ENCODE assay signal across 23 cellular contexts in the genomic region with DNA sequence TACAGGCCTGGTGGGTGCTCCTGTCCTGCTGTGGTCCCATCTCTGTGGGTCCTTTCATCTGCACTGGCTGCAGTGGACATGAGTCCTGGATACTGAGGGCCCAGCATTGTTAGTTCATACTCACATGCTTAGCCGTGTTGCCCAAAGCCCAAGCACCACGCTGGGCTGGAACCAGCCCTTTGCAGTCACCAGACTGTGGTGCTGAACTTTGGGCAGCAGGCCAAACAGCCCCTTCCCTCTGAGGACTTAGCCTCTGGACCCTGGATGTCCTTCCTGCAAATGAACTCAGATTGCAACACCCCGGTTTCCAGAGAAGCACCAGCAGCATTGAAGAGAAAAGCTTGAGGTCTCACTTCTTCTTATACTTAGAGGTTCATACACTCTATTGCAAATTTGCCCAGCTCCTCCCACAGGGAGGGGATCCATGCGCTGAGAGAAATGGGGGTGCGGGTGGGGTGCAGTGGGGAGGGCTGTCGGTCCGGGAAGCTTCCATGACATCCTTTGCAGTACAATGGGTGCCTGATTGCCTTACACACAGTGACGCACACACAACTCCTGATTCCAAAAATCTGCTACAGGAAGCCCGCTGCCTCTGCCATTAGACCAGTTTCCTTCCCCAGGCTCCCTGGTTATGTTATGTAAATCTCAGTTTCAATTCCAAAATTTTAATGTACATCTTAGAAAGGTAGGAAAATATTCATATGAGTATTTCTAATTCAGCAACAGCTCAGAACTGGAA.
DNase-seq lines count a peak whose midpoint lies in the region; TF ChIP-seq lines count a peak whose summit lies in the region.
"Had no signal": no experiment of that assay in that cellular context is flagged by ENCODE, and none has a peak within 500 bp of the region (broad histone marks: within the 10 kb centered on the region; RNA-seq: fewer than 3 reads in every experiment).

No MANE protein-coding gene starts in this region.

- no TSS peak for BruUV-seq in mammary epithelial cell (replicated peaks; lab: Mats Ljungman, UMichigan)

- H3K4me3 ChIP-seq in hepatocyte (no peak overlapping the region), mammary epithelial cell (replicated peaks in 1 of 3; ENCODE audit: insufficient read depth in 1 of 3, low read depth in 2 of 3, low read length in 3 of 3) (no peak overlapping the region)
- H3K4me3 ChIP-seq: Peyer's patch, SJSA1 had no signal

- WGBS in hepatocyte (ENCODE audit: low lambda C conversion rate, missing lambda C conversion rate): 90% methylated on average over 9 of the region's 9 CpGs
- 86% methylated on average over 7 of the region's 9 CpGs for WGBS in mammary epithelial cell (ENCODE audit: low coverage, missing lambda C conversion rate)

- H3K27me3 Mint-ChIP-seq in chondrocyte (ENCODE audit: low read depth): no peaks in the 10 kb centered on the region

- H3K4me1 ChIP-seq in hepatocyte (ENCODE audit: insufficient read depth): no peaks in the 10 kb centered on the region
- H3K4me1 ChIP-seq in mammary epithelial cell (ENCODE audit: insufficient read depth, low read length): peaks cover 8% of the 10 kb centered on the region
- H3K4me1 ChIP-seq: BE2C, Peyer's patch, SJSA1 had no signal

- no peaks in the 10 kb centered on the region for H3K9me3 ChIP-seq in hepatocyte (ENCODE audit: low read depth)
- H3K9me3 ChIP-seq in mammary epithelial cell (replicated peaks; ENCODE audit: insufficient read depth, low read length): no peaks in the 10 kb centered on the region
- H3K9me3 ChIP-seq: BE2C, Peyer's patch, SJSA1 had no signal

- no peak for TF ChIP-seq CTCF in hepatocyte (IDR thresholded peaks at IDR 0.05; ENCODE audit: poor library complexity)
- no peak for TF ChIP-seq CTCF in mammary epithelial cell (conservative IDR thresholded peaks at IDR 0.05 in 1 of 2, IDR thresholded peaks at IDR 0.05 in 1 of 2; ENCODE audit: extremely low read depth in 1 of 2, insufficient read depth in 1 of 2, low read depth in 1 of 2, low read length in 2 of 2)
- TF ChIP-seq CTCF in chondrocyte (IDR thresholded peaks at IDR 0.05): no peak

- H3K36me3 Mint-ChIP-seq in chondrocyte (ENCODE audit: low read depth): peaks cover 2% of the 10 kb centered on the region
- H3K36me3 Mint-ChIP-seq: CD14-positive monocyte had no signal

- no peak overlapping the region for H3K4me3 Mint-ChIP-seq in chondrocyte (ENCODE audit: unreplicated experiment)
- H3K4me3 Mint-ChIP-seq: CD14-positive monocyte had no signal

- CTCF ChIA-PET in mammary epithelial cell (lab: Charles Lee; ENCODE audit: low non-redundant PET): interaction anchor here (0.5 kb wide), 2 partner anchors 83 to 239 kb away, joined by 3 to 5 read pairs; no protein-coding TSS in a partner anchor

- dilution Hi-C loops in mammary epithelial cell (cut with HindIII; ENCODE audit: low sequenced_read_pairs): loop anchor here (10.0 kb wide), 1 partner anchor 238 kb away; no protein-coding TSS in a partner anchor

- H3K9ac ChIP-seq in mammary epithelial cell (ENCODE audit: insufficient read depth, low read length): no peak overlapping the region

- intact Hi-C loops in mammary epithelial cell (cut with micrococcal nuclease): no loop called here

- H3K4me2 ChIP-seq in hepatocyte (no peak overlapping the region), mammary epithelial cell (ENCODE audit: insufficient read depth, low read depth, low read length) (no peak overlapping the region)

- H3K27ac ChIP-seq in hepatocyte: no peak overlapping the region
- no peak overlapping the region for H3K27ac ChIP-seq in mammary epithelial cell (ENCODE audit: insufficient read depth, low read depth, low read length)
- H3K27ac ChIP-seq: Peyer's patch, SJSA1 had no signal

- H3K4me1 Mint-ChIP-seq in chondrocyte (ENCODE audit: low read depth): peaks cover 12% of the 10 kb centered on the region

- DNase-seq in NOMO-1 treated with DMSO at 0.1 percent for 48 hours (lab: John Stamatoyannopoulos, UW; ENCODE audit: unreplicated experiment) (peak; percentile 59), NOMO-1 treated with dmso at 0.1 percent for 144 hours (lab: John Stamatoyannopoulos, UW; ENCODE audit: unreplicated experiment) (no peak), SK-MEL-5 (ENCODE audit: low read depth, low spot score) (peak; percentile 52), hepatocyte (ENCODE audit: low spot score) (peak; percentile 56), mammary epithelial cell (no peak), chondrocyte (ENCODE audit: low spot score) (no peak)
- DNase-seq in activated CD4-positive, alpha-beta T cell treated with anti-CD3 and anti-CD28 coated beads, Interleukin-2, amount 50 U/mL, for 48 hours: no peak
- DNase-seq: 8988T, ACHN, BE2C, Calu3, DMS79 treated with DMSO at 0.1 percent for 48 hours, GF-D8, Karpas-422, NCI-H1417, NCI-H1694, NCI-H2029 treated with DMSO at 0.1 percent for 48 hours, NCI-H2227 treated with DMSO at 0.1 percent for 48 hours, NCI-H526 treated with DMSO at 0.1 percent for 48 hours, OCI-M1, Peyer's patch had no signal

- no peaks in the 10 kb centered on the region for H3K9me2 ChIP-seq in hepatocyte (replicated peaks; ENCODE audit: insufficient read depth)

- H3K27me3 ChIP-seq in hepatocyte (no peaks in the 10 kb centered on the region), mammary epithelial cell (ENCODE audit: insufficient read depth, low read length) (no peaks in the 10 kb centered on the region)
- H3K27me3 ChIP-seq: BE2C, Peyer's patch, SJSA1 had no signal

- H4K20me1 ChIP-seq in hepatocyte (ENCODE audit: insufficient read depth, poor library complexity, severe bottlenecking) (no peaks in the 10 kb centered on the region), mammary epithelial cell (ENCODE audit: insufficient read depth, low read length) (no peaks in the 10 kb centered on the region)

- H2AFZ ChIP-seq in hepatocyte (no peak overlapping the region), mammary epithelial cell (ENCODE audit: low read depth, low read length) (no peak overlapping the region)

- no peak overlapping the region for H3K27ac Mint-ChIP-seq in chondrocyte (ENCODE audit: unreplicated experiment)

- H3K79me2 ChIP-seq in hepatocyte (no peaks in the 10 kb centered on the region), mammary epithelial cell (ENCODE audit: insufficient read depth, low read length) (no peaks in the 10 kb centered on the region)

- no peaks in the 10 kb centered on the region for H3K9me3 Mint-ChIP-seq in chondrocyte (ENCODE audit: low read depth)
- H3K9me3 Mint-ChIP-seq: CD14-positive monocyte had no signal

- in situ Hi-C loops in SK-MEL-5 (cut with HindIII; ENCODE audit: low pct_unique_long_range_greater_than_20kb, low sequenced_read_pairs) (loop anchor here (10.0 kb wide), 1 partner anchor 172 kb away; no protein-coding TSS in a partner anchor), mammary epithelial cell (cut with MboI; ENCODE audit: low sequenced_read_pairs in 2 of 2) (no loop called here)

- H3K36me3 ChIP-seq in hepatocyte (replicated peaks; ENCODE audit: insufficient read depth, low read depth): no peaks in the 10 kb centered on the region
- no peaks in the 10 kb centered on the region for H3K36me3 ChIP-seq in mammary epithelial cell (ENCODE audit: insufficient read depth, low read length)
- H3K36me3 ChIP-seq: BE2C, Peyer's patch, SJSA1 had no signal

Comparison
In these comparisons a context has a peak if more than half of its experiments do, and no peak if none do; other contexts are left out.
1. DNase-seq: peak in NOMO-1 treated with DMSO at 0.1 percent for 48 hours (single experiment), SK-MEL-5 (single experiment) and hepatocyte (single experiment); none in NOMO-1 treated with dmso at 0.1 percent for 144 hours (single experiment), activated CD4-positive, alpha-beta T cell treated with anti-CD3 and anti-CD28 coated beads, Interleukin-2, amount 50 U/mL, for 48 hours (0 of 2), mammary epithelial cell (single experiment) and chondrocyte (single experiment).